In genomic region chr7:117719377-117719776, GRCh38 we compare ENCODE assay signal across 22 cellular contexts.
"Had no signal": no experiment of that assay in that cellular context is flagged by ENCODE, and none has a peak within 500 bp of the region (broad histone marks: within the 10 kb centered on the region; RNA-seq: fewer than 3 reads in every experiment).

No MANE protein-coding gene starts in this region.

- H3K9me3 ChIP-seq: colonic mucosa, esophagus muscularis mucosa, gastrocnemius medialis, heart right ventricle, left lung, lower lobe of right lung, mucosa of descending colon had no signal

- H3K27ac ChIP-seq: colonic mucosa, esophagus muscularis mucosa, foreskin keratinocyte, gastrocnemius medialis, heart right ventricle, left lung, lower lobe of right lung had no signal

- H3K4me1 ChIP-seq: colonic mucosa, esophagus muscularis mucosa, foreskin keratinocyte, gastrocnemius medialis, heart right ventricle, left lung, lower lobe of right lung had no signal

- H3K27ac Mint-ChIP-seq: dendritic cell treated with granulocyte-macrophage colony-stimulating factor and Interleukin-4, amounts not matched to agents 40 ng/mL and 50 ng/mL, for 4 days; naive B cell had no signal

- H3K27me3 ChIP-seq: colonic mucosa, esophagus muscularis mucosa, foreskin keratinocyte, gastrocnemius medialis, heart right ventricle, left lung had no signal

- H3K36me3 Mint-ChIP-seq: naive B cell had no signal

- FAIRE-seq: endothelial cell of umbilical vein, islet of Langerhans, keratinocyte had no signal

- H3K4me3 ChIP-seq: colonic mucosa, esophagus muscularis mucosa, gastrocnemius medialis, heart right ventricle, left lung, lower lobe of right lung, mucosa of descending colon had no signal

- H3K36me3 ChIP-seq: colonic mucosa, gastrocnemius medialis, left lung, lower lobe of right lung had no signal

- ATAC-seq: foreskin keratinocyte, gastrocnemius medialis, heart right ventricle, left cardiac atrium, left lung, left ventricle myocardium superior, lower lobe of right lung, mucosa of descending colon had no signal

- DNase-seq: colonic mucosa; cortex of kidney; effector CD4-positive, alpha-beta T cell; effector memory CD4-positive, alpha-beta T cell; foreskin keratinocyte; gastrocnemius medialis; glutamatergic neuron; heart right ventricle; hippocampal formation; left cardiac atrium; left lung; left ventricle myocardium superior; lower lobe of right lung; mesenchymal stem cell; mucosa of descending colon; naive B cell had no signal

- H3K9me3 Mint-ChIP-seq: dendritic cell treated with granulocyte-macrophage colony-stimulating factor and Interleukin-4, amounts not matched to agents 40 ng/mL and 50 ng/mL, for 4 days; mesothelial cell of epicardium; naive B cell had no signal
